Comparison of ENCODE assay signal across 8 cellular contexts in genomic region chr18:59899298-59900221, GRCh38. TPM values are rescaled to one million over a fixed set of nuclear protein-coding genes. Genes with fewer than 3 reads are reported as not detected.
DNase-seq lines count a peak whose midpoint lies in the region; ATAC-seq and TF ChIP-seq lines count a peak whose summit lies in the region.

TSS of gene PMAIP1 (plus strand) at chr18:59899996. CDS start at chr18:59900178, 182 bp downstream.

- TF ChIP-seq CTCF in HFF-Myc (IDR thresholded peaks at IDR 0.05; ENCODE audit: low read depth, low read length, missing control alignments) (no peak), gastroesophageal sphincter (IDR thresholded peaks at IDR 0.05) (peak in 1 of 4 experiments; percentile 9), omental fat pad (IDR thresholded peaks at IDR 0.05) (no peak)

- no peaks in the 10 kb centered on the region for H3K27me3 ChIP-seq in SJSA1 (replicated peaks)
- H3K27me3 ChIP-seq in gastroesophageal sphincter: peaks cover 43% of the 10 kb centered on the region
- H3K27me3 ChIP-seq in thymus (ENCODE audit: control insufficient read depth, insufficient read depth): no peaks in the 10 kb centered on the region

- H3K36me3 ChIP-seq in SJSA1 (peaks cover 25% of the 10 kb centered on the region), gastroesophageal sphincter (no peaks in the 10 kb centered on the region), thymus (ENCODE audit: control insufficient read depth, insufficient read depth) (no peaks in the 10 kb centered on the region)

- 2 to 10% methylated on average over 6 to 18 of the region's 73 CpGs for WGBS in gastroesophageal sphincter (ENCODE audit: low coverage in 1 of 2), 2 donors
- 1% methylated on average over 73 of the region's 73 CpGs for WGBS in thymus

- peak; percentile 95 for DNase-seq in GM03348 (ENCODE audit: low spot score)
- peak; percentile 92 for DNase-seq in HFF-Myc (ENCODE audit: extremely low read depth, low read depth)
- DNase-seq in NAMALWA (ENCODE audit: low spot score): peak; percentile 92
- DNase-seq in SJSA1 (ENCODE audit: low read depth in 1 of 2, low spot score in 2 of 2): peak; percentile 93 to 95
- peak; percentile 80 for DNase-seq in activated gamma-delta T cell treated with anti-CD3 and anti-CD28 coated beads, Interleukin-2, amount 50 U/mL, for 16 hours (ENCODE audit: low read depth)
- DNase-seq in omental fat pad (ENCODE audit: low spot score): peak; percentile 61

- H3K4me1 ChIP-seq in SJSA1 (replicated peaks) (peaks cover 29% of the 10 kb centered on the region), gastroesophageal sphincter (peaks cover 0 to 30% (median 7%) of the 10 kb centered on the region in 3 donors), thymus (ENCODE audit: control insufficient read depth, insufficient read depth, low read length) (peaks cover 7% of the 10 kb centered on the region)

- H3K9me3 ChIP-seq in SJSA1 (replicated peaks) (no peaks in the 10 kb centered on the region), gastroesophageal sphincter (no peaks in the 10 kb centered on the region), thymus (ENCODE audit: control insufficient read depth) (no peaks in the 10 kb centered on the region)

- ATAC-seq in gastroesophageal sphincter (peak; percentile 95), omental fat pad (ENCODE audit: low FRiP score) (peak; percentile 94)

- no peak for TF ChIP-seq EP300 in gastroesophageal sphincter (IDR thresholded peaks at IDR 0.05)

- H3K27ac ChIP-seq in SJSA1: peak within 1 kb of the TSS; percentile 95
- peak within 1 kb of the TSS in 3 of 4 donors; percentile 81 to 84 (median 82) for H3K27ac ChIP-seq in gastroesophageal sphincter
- peak within 1 kb of the TSS; percentile 88 for H3K27ac ChIP-seq in thymus (ENCODE audit: low read depth)

- H3K4me3 ChIP-seq in HFF-Myc (replicated peaks; ENCODE audit: low read depth, low read length) (peak within 1 kb of the TSS; percentile 87), SJSA1 (peak within 1 kb of the TSS; percentile 68), gastroesophageal sphincter (peak within 1 kb of the TSS; percentile 23 to 72), thymus (ENCODE audit: low read length) (peak within 1 kb of the TSS; percentile 94)

- TF ChIP-seq POLR2A in gastroesophageal sphincter (IDR thresholded peaks at IDR 0.05): peak; percentile 51 to 67

RNA-seq across cellular contexts. Expression of gene PMAIP1, which starts in this region (rescaled TPM):
- 24.2 and 31.7 TPM in 2 replicates for total RNA-seq in SJSA1 (2014; rRNA removed; shearing (Covaris generic))
- total RNA-seq in gastroesophageal sphincter (1 to 10 TPM in 3 of 4 donors, not detected in 1; 1.2 to 2.7 (median 1.3) TPM), omental fat pad (1 to 10 TPM in 3 of 4 donors, not detected in 1; 1.3 to 5.4 (median 2.8) TPM)
- 20.0 TPM for polyA plus RNA-seq in thymus

Comparison
In these comparisons a context has a peak if more than half of its experiments do, and no peak if none do; other contexts are left out.
1. Peak in every context shown above with its lines: DNase-seq, ATAC-seq, H3K4me3 ChIP-seq and H3K27ac ChIP-seq.